Comparison of ENCODE assay signal across 9 cellular contexts in the genomic region with DNA sequence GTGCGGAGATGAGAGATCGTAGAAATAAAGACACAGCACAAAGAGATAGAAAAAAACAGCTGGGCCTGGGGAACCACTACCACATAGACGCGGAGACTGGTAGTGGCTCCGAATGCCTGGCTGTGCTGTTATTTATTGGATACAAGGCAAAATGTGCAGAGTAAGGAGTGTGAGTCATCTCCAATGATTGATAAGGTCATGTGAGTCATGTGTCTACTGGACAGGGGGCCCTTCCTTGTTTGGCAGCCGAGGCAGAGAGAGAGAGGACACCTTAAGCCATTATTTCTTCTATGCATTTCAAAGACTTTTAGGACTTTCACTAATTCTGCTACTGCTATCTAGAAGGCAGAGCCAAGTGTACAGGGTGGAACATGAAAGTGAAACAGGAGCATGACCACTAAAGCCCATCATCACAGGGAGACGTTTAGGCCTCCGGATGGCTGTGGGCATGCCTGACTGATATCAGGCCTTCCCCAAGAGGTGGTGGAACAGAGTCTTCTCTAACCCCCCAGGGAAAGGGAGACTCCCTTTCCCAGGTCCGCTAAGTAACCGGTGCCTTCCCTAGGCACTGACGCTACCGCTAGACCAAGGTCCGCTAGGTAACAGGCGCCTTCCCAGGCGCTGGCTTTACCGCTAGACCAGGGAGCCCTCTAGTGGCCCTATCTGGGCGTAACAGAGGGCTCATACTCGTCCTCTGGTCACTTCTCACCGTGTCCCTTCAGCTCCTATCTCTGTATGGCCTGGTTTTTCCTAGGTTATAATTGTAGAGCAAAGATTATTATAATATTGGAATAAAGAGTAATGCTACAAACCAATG.
DNase-seq lines count a peak whose midpoint lies in the region; ATAC-seq and TF ChIP-seq lines count a peak whose summit lies in the region.
"Had no signal": no experiment of that assay in that cellular context is flagged by ENCODE, and none has a peak within 500 bp of the region (broad histone marks: within the 10 kb centered on the region; RNA-seq: fewer than 3 reads in every experiment).

No MANE protein-coding gene starts in this region.

- H3K4me1 Mint-ChIP-seq in neural crest cell, result peaks cover 4% of the 10 kb centered on the region

- no peak for ATAC-seq in HG03442 (IDR thresholded peaks at IDR 0.05; ENCODE audit: unreplicated experiment)
- ATAC-seq in HG02981 (IDR thresholded peaks at IDR 0.05; ENCODE audit: unreplicated experiment), result no peak

- peaks cover 14% of the 10 kb centered on the region for H3K9me3 Mint-ChIP-seq in neural crest cell

- H3K27me3 Mint-ChIP-seq in neural crest cell (ENCODE audit: low read depth), result no peaks in the 10 kb centered on the region

- in situ Hi-C loops in G401 (cut with HindIII; ENCODE audit: low sequenced_read_pairs), result no loop called here

- H3K36me3 Mint-ChIP-seq in neural crest cell (ENCODE audit: low read depth), result peaks cover 3% of the 10 kb centered on the region

- H3K4me3 Mint-ChIP-seq in neural crest cell, result no peak overlapping the region

- TF ChIP-seq CTCF in GM12865 (IDR thresholded peaks at IDR 0.05; ENCODE audit: insufficient read depth, low read depth, low read length, missing control alignments) (peak; percentile 44), LNCAP (IDR thresholded peaks at IDR 0.05) (peak; percentile 52), neural crest cell (conservative IDR thresholded peaks at IDR 0.05) (peak; percentile 76)

- peak; percentile 35 for DNase-seq in GM12865 (ENCODE audit: low read depth)
- peak; percentile 15 for DNase-seq in astrocyte of the hippocampus (ENCODE audit: low read depth, low spot score)
- DNase-seq in neural crest cell (ENCODE audit: low read depth, low spot score), result peak; percentile 54
- no peak for DNase-seq in superior temporal gyrus (ENCODE audit: extremely low spot score)
- no peak for DNase-seq in G401 (ENCODE audit: low spot score)
- DNase-seq: MM.1S had no signal

- no peak overlapping the region for H3K4me3 ChIP-seq in GM12865 (ENCODE audit: low read depth, low read length)

- H3K27ac Mint-ChIP-seq in neural crest cell (ENCODE audit: unreplicated experiment), result no peak overlapping the region

Comparison
In these comparisons a context has a peak if more than half of its experiments do, and no peak if none do; other contexts are left out.
1. DNase-seq: peak in GM12865 (single experiment), astrocyte of the hippocampus (single experiment) and neural crest cell (single experiment); none in superior temporal gyrus (single experiment) and G401 (single experiment).
2. Peak in every context shown above with its lines, with median percentiles within 50 percentile points of each other: CTCF ChIP-seq.